ENCODE assay signal across 19 cellular contexts in the genomic region with DNA sequence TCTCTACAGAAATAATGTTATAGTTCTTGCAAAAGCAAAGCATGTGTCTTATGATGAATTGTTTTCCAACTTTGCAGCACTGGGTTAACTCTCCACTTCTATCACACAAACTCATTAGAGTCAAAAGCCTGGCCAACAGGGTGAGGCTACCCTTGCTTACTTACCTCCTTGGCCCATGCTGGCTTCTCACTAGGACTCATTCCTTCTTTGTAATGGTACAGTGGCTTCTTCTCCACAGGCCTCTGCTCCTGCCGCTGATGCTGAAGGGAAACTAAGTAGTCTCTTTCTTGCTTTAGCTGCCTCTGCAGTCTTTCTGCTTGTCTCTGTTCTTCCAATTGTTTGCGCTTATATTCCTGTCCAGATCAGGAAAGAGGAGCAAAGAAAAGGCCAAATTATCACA.
DNase-seq lines count a peak whose midpoint lies in the region; ATAC-seq and TF ChIP-seq lines count a peak whose summit lies in the region.
"Had no signal": no experiment of that assay in that cellular context is flagged by ENCODE, and none has a peak within 500 bp of the region (broad histone marks: within the 10 kb centered on the region; RNA-seq: fewer than 3 reads in every experiment).

No MANE protein-coding gene starts in this region.

- H3K9ac ChIP-seq in neural progenitor cell, result no peak overlapping the region
- H3K9ac ChIP-seq: BLaER1 treated with 17β-estradiol and CSF1 and Interleukin-3, amounts not matched to agents 10 nM and 100 nM had no signal

- no peaks in the 10 kb centered on the region for H3K27me3 Mint-ChIP-seq in GM23338 (ENCODE audit: insufficient read depth, low read depth, poor library complexity)
- H3K27me3 Mint-ChIP-seq in effector memory CD8-positive, alpha-beta T cell, result no peaks in the 10 kb centered on the region
- H3K27me3 Mint-ChIP-seq in neural progenitor cell (ENCODE audit: insufficient read depth, low read depth), result no peaks in the 10 kb centered on the region
- no peaks in the 10 kb centered on the region for H3K27me3 Mint-ChIP-seq in activated CD8-positive, alpha-beta T cell treated with anti-CD3 and anti-CD28 coated beads for 36 hours
- H3K27me3 Mint-ChIP-seq in naive thymus-derived CD4-positive, alpha-beta T cell, result no peaks in the 10 kb centered on the region
- no peaks in the 10 kb centered on the region for H3K27me3 Mint-ChIP-seq in activated naive CD8-positive, alpha-beta T cell treated with anti-CD3 and anti-CD28 coated beads for 36 hours
- H3K27me3 Mint-ChIP-seq: B cell; CD4-positive, alpha-beta T cell had no signal

- H3K4me3 Mint-ChIP-seq in GM23338, result no peak overlapping the region
- no peak overlapping the region for H3K4me3 Mint-ChIP-seq in effector memory CD8-positive, alpha-beta T cell
- no peak overlapping the region for H3K4me3 Mint-ChIP-seq in neural progenitor cell
- H3K4me3 Mint-ChIP-seq in activated CD8-positive, alpha-beta T cell treated with anti-CD3 and anti-CD28 coated beads for 36 hours, result no peak overlapping the region
- H3K4me3 Mint-ChIP-seq in naive thymus-derived CD4-positive, alpha-beta T cell, result no peak overlapping the region
- H3K4me3 Mint-ChIP-seq in activated naive CD8-positive, alpha-beta T cell treated with anti-CD3 and anti-CD28 coated beads for 36 hours, result no peak overlapping the region
- H3K4me3 Mint-ChIP-seq: B cell; CD4-positive, alpha-beta T cell; CD8-positive, alpha-beta T cell had no signal

- H3F3A ChIP-seq in GM23338 (replicated peaks; ENCODE audit: low read depth) (no peaks in the 10 kb centered on the region), neural progenitor cell (ENCODE audit: low read depth) (peaks cover 12% of the 10 kb centered on the region)

- H3K4me1 Mint-ChIP-seq in GM23338 (peaks cover 2% of the 10 kb centered on the region), neural progenitor cell (no peaks in the 10 kb centered on the region)
- peaks cover 0 to 1% of the 10 kb centered on the region in 2 donors for H3K4me1 Mint-ChIP-seq in effector memory CD8-positive, alpha-beta T cell (ENCODE audit: low read depth in 2 of 2)
- no peaks in the 10 kb centered on the region for H3K4me1 Mint-ChIP-seq in activated CD8-positive, alpha-beta T cell treated with anti-CD3 and anti-CD28 coated beads for 36 hours (ENCODE audit: low read depth)
- H3K4me1 Mint-ChIP-seq in naive thymus-derived CD4-positive, alpha-beta T cell, result peaks cover 0 to 8% (median 0%) of the 10 kb centered on the region in 7 donors
- no peaks in the 10 kb centered on the region for H3K4me1 Mint-ChIP-seq in activated naive CD8-positive, alpha-beta T cell treated with anti-CD3 and anti-CD28 coated beads for 36 hours
- H3K4me1 Mint-ChIP-seq: B cell had no signal

- H3K9me3 ChIP-seq in neural progenitor cell (ENCODE audit: low read depth), result no peaks in the 10 kb centered on the region
- H3K9me3 ChIP-seq in naive thymus-derived CD4-positive, alpha-beta T cell (ENCODE audit: control insufficient read depth in 2 of 3, low read length in 3 of 3), result no peaks in the 10 kb centered on the region
- H3K9me3 ChIP-seq: A549; BLaER1 treated with 17β-estradiol and CSF1 and Interleukin-3, amounts not matched to agents 10 nM and 100 nM; Caco-2 had no signal

- H3K79me2 ChIP-seq in GM23338 (replicated peaks; ENCODE audit: insufficient read depth) (no peaks in the 10 kb centered on the region), neural progenitor cell (ENCODE audit: low read depth) (no peaks in the 10 kb centered on the region)

- CTCF ChIA-PET in activated CD8-positive, alpha-beta T cell treated with anti-CD3 and anti-CD28 coated beads for 36 hours (lab: Charles Lee), result no interaction called here
- CTCF ChIA-PET in naive thymus-derived CD4-positive, alpha-beta T cell (lab: Charles Lee), result no interaction called here

- TF ChIP-seq CTCF in GM23338 (conservative IDR thresholded peaks at IDR 0.05; ENCODE audit: low read depth in 2 of 2) (no peak), neural progenitor cell (IDR thresholded peaks at IDR 0.05) (no peak)
- TF ChIP-seq CTCF in activated CD8-positive, alpha-beta T cell treated with anti-CD3 and anti-CD28 coated beads for 36 hours (IDR thresholded peaks at IDR 0.05), result no peak

- H3K9me2 ChIP-seq in GM23338 (ENCODE audit: insufficient read depth), result no peaks in the 10 kb centered on the region

- H4K20me1 ChIP-seq in GM23338 (replicated peaks; ENCODE audit: insufficient read depth), result no peaks in the 10 kb centered on the region
- H4K20me1 ChIP-seq in neural progenitor cell (ENCODE audit: low read depth), result no peaks in the 10 kb centered on the region
- H4K20me1 ChIP-seq: BLaER1 treated with 17β-estradiol and CSF1 and Interleukin-3, amounts not matched to agents 10 nM and 100 nM had no signal

- DNase-seq in GM23338 (ENCODE audit: low spot score), result no peak
- peak; percentile 28 for DNase-seq in M059J (ENCODE audit: low read depth)
- DNase-seq in effector memory CD8-positive, alpha-beta T cell, result no peak
- DNase-seq in neural progenitor cell (ENCODE audit: low spot score), result peak; percentile 20
- DNase-seq in activated CD8-positive, alpha-beta T cell treated with anti-CD3 and anti-CD28 coated beads for 36 hours, result no peak
- no peak for DNase-seq in naive thymus-derived CD4-positive, alpha-beta T cell
- DNase-seq in activated naive CD8-positive, alpha-beta T cell treated with anti-CD3 and anti-CD28 coated beads for 36 hours, result no peak
- DNase-seq: AML-193; Caco-2; Calu3; CD4-positive, alpha-beta T cell; CD8-positive, alpha-beta T cell; DMS79 treated with DMSO at 0.1 percent for 48 hours; GF-D8 had no signal

- no peak overlapping the region for H3K4me2 ChIP-seq in GM23338
- H3K4me2 ChIP-seq in neural progenitor cell, result peak overlapping the region; percentile 21
- H3K4me2 ChIP-seq: A549; BLaER1 treated with 17β-estradiol and CSF1 and Interleukin-3, amounts not matched to agents 10 nM and 100 nM had no signal

- intact Hi-C loops in activated CD8-positive, alpha-beta T cell treated with anti-CD3 and anti-CD28 coated beads for 36 hours (cut with micrococcal nuclease), result no loop called here
- intact Hi-C loops in naive thymus-derived CD4-positive, alpha-beta T cell (cut with micrococcal nuclease), result no loop called here

- H2AFZ ChIP-seq in GM23338 (no peak overlapping the region), neural progenitor cell (replicated peaks) (peak overlapping the region; percentile 55)

- H3K27me3 ChIP-seq in GM23338 (ENCODE audit: insufficient read depth), result no peaks in the 10 kb centered on the region
- H3K27me3 ChIP-seq in neural progenitor cell, result no peaks in the 10 kb centered on the region
- H3K27me3 ChIP-seq in naive thymus-derived CD4-positive, alpha-beta T cell (ENCODE audit: control insufficient read depth in 2 of 2, insufficient read depth in 2 of 2, low read length in 2 of 2), result no peaks in the 10 kb centered on the region
- H3K27me3 ChIP-seq: BLaER1 treated with 17β-estradiol and CSF1 and Interleukin-3, amounts not matched to agents 10 nM and 100 nM had no signal

- POLR2A ChIA-PET in activated CD8-positive, alpha-beta T cell treated with anti-CD3 and anti-CD28 coated beads for 36 hours (lab: Charles Lee), result no interaction called here
- POLR2A ChIA-PET in naive thymus-derived CD4-positive, alpha-beta T cell (lab: Charles Lee), result no interaction called here

- H3K27ac ChIP-seq in GM23338 (ENCODE audit: low read depth) (no peak overlapping the region), neural progenitor cell (peak overlapping the region; percentile 56)
- no peak overlapping the region for H3K27ac ChIP-seq in naive thymus-derived CD4-positive, alpha-beta T cell (ENCODE audit: low read depth, low read length)
- H3K27ac ChIP-seq: 22Rv1; A549; BLaER1 treated with 17β-estradiol and CSF1 and Interleukin-3, amounts not matched to agents 10 nM and 100 nM; C4-2B had no signal

- peaks cover 25% of the 10 kb centered on the region for H3K36me3 Mint-ChIP-seq in GM23338 (ENCODE audit: low read depth)
- peaks cover 51% of the 10 kb centered on the region for H3K36me3 Mint-ChIP-seq in effector memory CD8-positive, alpha-beta T cell (ENCODE audit: insufficient read depth)
- H3K36me3 Mint-ChIP-seq in neural progenitor cell, result peaks cover 36% of the 10 kb centered on the region
- peaks cover 18% of the 10 kb centered on the region for H3K36me3 Mint-ChIP-seq in activated CD8-positive, alpha-beta T cell treated with anti-CD3 and anti-CD28 coated beads for 36 hours (ENCODE audit: low read depth)
- H3K36me3 Mint-ChIP-seq in naive thymus-derived CD4-positive, alpha-beta T cell, result peaks cover 19 to 85% (median 65%) of the 10 kb centered on the region in 5 donors
- H3K36me3 Mint-ChIP-seq in activated naive CD8-positive, alpha-beta T cell treated with anti-CD3 and anti-CD28 coated beads for 36 hours, result peaks cover 21% of the 10 kb centered on the region

- no peak overlapping the region for H3K4me3 ChIP-seq in GM23338
- no peak overlapping the region for H3K4me3 ChIP-seq in neural progenitor cell
- H3K4me3 ChIP-seq in naive thymus-derived CD4-positive, alpha-beta T cell (ENCODE audit: low read length), result no peak overlapping the region
- H3K4me3 ChIP-seq: A549; BLaER1 treated with 17β-estradiol and CSF1 and Interleukin-3, amounts not matched to agents 10 nM and 100 nM had no signal

- H3K9me3 Mint-ChIP-seq in GM23338, result no peaks in the 10 kb centered on the region
- H3K9me3 Mint-ChIP-seq in effector memory CD8-positive, alpha-beta T cell, result no peaks in the 10 kb centered on the region
- no peaks in the 10 kb centered on the region for H3K9me3 Mint-ChIP-seq in neural progenitor cell
- no peaks in the 10 kb centered on the region for H3K9me3 Mint-ChIP-seq in activated CD8-positive, alpha-beta T cell treated with anti-CD3 and anti-CD28 coated beads for 36 hours
- H3K9me3 Mint-ChIP-seq in naive thymus-derived CD4-positive, alpha-beta T cell, result no peaks in the 10 kb centered on the region
- H3K9me3 Mint-ChIP-seq in activated naive CD8-positive, alpha-beta T cell treated with anti-CD3 and anti-CD28 coated beads for 36 hours, result no peaks in the 10 kb centered on the region
- H3K9me3 Mint-ChIP-seq: CD4-positive, alpha-beta T cell; CD8-positive, alpha-beta T cell had no signal

- H3K36me3 ChIP-seq in GM23338 (ENCODE audit: insufficient read depth), result no peaks in the 10 kb centered on the region
- no peaks in the 10 kb centered on the region for H3K36me3 ChIP-seq in neural progenitor cell
- H3K36me3 ChIP-seq in naive thymus-derived CD4-positive, alpha-beta T cell (ENCODE audit: control insufficient read depth in 2 of 3, insufficient read depth in 3 of 3, low read length in 3 of 3), result peaks cover 4 to 80% (median 13%) of the 10 kb centered on the region in 3 experiments

- peak; percentile 50; the same call in 1 of the 3 replicates for ATAC-seq in GM23338
- ATAC-seq in effector memory CD8-positive, alpha-beta T cell (replicated peaks), result no peak
- ATAC-seq in activated CD8-positive, alpha-beta T cell treated with anti-CD3 and anti-CD28 coated beads for 36 hours, result no peak
- ATAC-seq in naive thymus-derived CD4-positive, alpha-beta T cell, result no peak
- ATAC-seq: A549; CD8-positive, alpha-beta T cell had no signal

- H3K27ac Mint-ChIP-seq in GM23338 (no peak overlapping the region; the same call in 1 of the 2 replicates), neural progenitor cell (no peak overlapping the region)
- H3K27ac Mint-ChIP-seq in effector memory CD8-positive, alpha-beta T cell, result peak overlapping the region; percentile 10 to 42
- H3K27ac Mint-ChIP-seq in activated CD8-positive, alpha-beta T cell treated with anti-CD3 and anti-CD28 coated beads for 36 hours, result no peak overlapping the region
- no peak overlapping the region for H3K27ac Mint-ChIP-seq in naive thymus-derived CD4-positive, alpha-beta T cell
- H3K27ac Mint-ChIP-seq in activated naive CD8-positive, alpha-beta T cell treated with anti-CD3 and anti-CD28 coated beads for 36 hours, result no peak overlapping the region
- H3K27ac Mint-ChIP-seq: B cell; CD4-positive, alpha-beta T cell; CD8-positive, alpha-beta T cell had no signal

- no peaks in the 10 kb centered on the region for H3K4me1 ChIP-seq in GM23338 (ENCODE audit: insufficient read depth)
- peaks cover 28% of the 10 kb centered on the region for H3K4me1 ChIP-seq in neural progenitor cell
- H3K4me1 ChIP-seq in naive thymus-derived CD4-positive, alpha-beta T cell (ENCODE audit: control insufficient read depth in 2 of 2, insufficient read depth in 2 of 2, low read length in 2 of 2), result no peaks in the 10 kb centered on the region
- H3K4me1 ChIP-seq: Caco-2 had no signal

Comparison
In these comparisons a context has a peak if more than half of its experiments do, and no peak if none do; other contexts are left out.
1. DNase-seq: peak in M059J (single experiment) and neural progenitor cell (single experiment); none in GM23338 (single experiment), effector memory CD8-positive, alpha-beta T cell (0 of 3), activated CD8-positive, alpha-beta T cell treated with anti-CD3 and anti-CD28 coated beads for 36 hours (single experiment), naive thymus-derived CD4-positive, alpha-beta T cell (0 of 9) and activated naive CD8-positive, alpha-beta T cell treated with anti-CD3 and anti-CD28 coated beads for 36 hours (single experiment).
2. H3K27ac Mint-ChIP-seq: peak in effector memory CD8-positive, alpha-beta T cell (2 of 2); none in GM23338 (single experiment), neural progenitor cell (single experiment), activated CD8-positive, alpha-beta T cell treated with anti-CD3 and anti-CD28 coated beads for 36 hours (single experiment), naive thymus-derived CD4-positive, alpha-beta T cell (0 of 9) and activated naive CD8-positive, alpha-beta T cell treated with anti-CD3 and anti-CD28 coated beads for 36 hours (single experiment).